22 cellular contexts compared by ENCODE assay signal in genomic region chr14:33685698-33686097, GRCh38.
DNase-seq lines count a peak whose midpoint lies in the region; ATAC-seq, FAIRE-seq and TF ChIP-seq lines count a peak whose summit lies in the region.
"Had no signal": no experiment of that assay in that cellular context is flagged by ENCODE, and none has a peak within 500 bp of the region (broad histone marks: within the 10 kb centered on the region; RNA-seq: fewer than 3 reads in every experiment).

No MANE protein-coding gene starts in this region.

- DNase-seq in PC-3 (no peak), astrocyte (ENCODE audit: low read depth) (no peak), mesenchymal stem cell (no peak)
- no peak for DNase-seq in activated CD4-positive, alpha-beta T cell treated with anti-CD3 and anti-CD28 coated beads for 1 hour
- DNase-seq: Calu3; DND-41; KBM-7; NCI-H1105 treated with DMSO at 0.1 percent for 48 hours; NCI-H146; NCI-H1930; NCI-H2107; NCI-H446 treated with DMSO at 0.1 percent for 48 hours; NCI-H526; NCI-H82; NK-92 treated with Interleukin-12 subunit alpha and Interleukin-12 subunit beta, amount 100 ng/mL, for 24 hours; SHP77 had no signal

- H2BK12ac ChIP-seq in mesenchymal stem cell (ENCODE audit: low read length in 2 of 2), result no peak overlapping the region

- H3K18ac ChIP-seq in mesenchymal stem cell (ENCODE audit: low read depth in 1 of 2, low read length in 2 of 2), result no peak overlapping the region

- H4K20me1 ChIP-seq in PC-3 (ENCODE audit: low read length), result no peaks in the 10 kb centered on the region
- H4K20me1 ChIP-seq in astrocyte (ENCODE audit: insufficient read depth, low read length), result no peaks in the 10 kb centered on the region

- H3K4me1 ChIP-seq in PC-3 (ENCODE audit: insufficient read depth, low read length) (peaks cover 47% of the 10 kb centered on the region), astrocyte (ENCODE audit: insufficient read depth, low read length) (peaks cover 21% of the 10 kb centered on the region), mesenchymal stem cell (ENCODE audit: control insufficient read depth, insufficient read depth, low read depth, low read length) (peaks cover 8% of the 10 kb centered on the region)

- no peak overlapping the region for H2BK5ac ChIP-seq in mesenchymal stem cell (ENCODE audit: low read depth, low read length, poor library complexity, severe bottlenecking)

- TF ChIP-seq CTCF in PC-3 (conservative IDR thresholded peaks at IDR 0.05; ENCODE audit: low read depth, low read length), result no peak
- no peak for TF ChIP-seq CTCF in astrocyte (IDR thresholded peaks at IDR 0.05; ENCODE audit: insufficient read depth, low read depth, low read length)

- no peaks in the 10 kb centered on the region for H3K9me2 ChIP-seq in PC-3 (replicated peaks; ENCODE audit: low read length)

- no peak overlapping the region for H3K4ac ChIP-seq in mesenchymal stem cell (ENCODE audit: low read depth in 1 of 2, low read length in 2 of 2)

- BruUV-seq in PC-3 (replicated peaks; lab: Mats Ljungman, UMichigan), result no TSS peak

- no peak overlapping the region for H2BK120ac ChIP-seq in mesenchymal stem cell (ENCODE audit: low read depth, low read length)

- FAIRE-seq in astrocyte (lab: Jason Lieb, UNC), result no peak
- FAIRE-seq: H54 had no signal

- peak overlapping the region; percentile 31; the same call in 1 of the 2 replicates for H3K9ac ChIP-seq in PC-3 (ENCODE audit: low read length)
- H3K9ac ChIP-seq in astrocyte (ENCODE audit: low read length), result no peak overlapping the region
- no peak overlapping the region for H3K9ac ChIP-seq in mesenchymal stem cell (ENCODE audit: low read length)

- peak overlapping the region; percentile 84 for H3K27ac ChIP-seq in PC-3 (ENCODE audit: low read length)
- peak overlapping the region; percentile 52 for H3K27ac ChIP-seq in astrocyte (ENCODE audit: low read depth, low read length)
- peak overlapping the region; percentile 84 for H3K27ac ChIP-seq in mesenchymal stem cell (ENCODE audit: low read length, poor library complexity, severe bottlenecking)
- H3K27ac ChIP-seq: PC-9 had no signal

- H3K27me3 ChIP-seq in PC-3 (ENCODE audit: low read length) (no peaks in the 10 kb centered on the region), astrocyte (ENCODE audit: insufficient read depth, low read length) (no peaks in the 10 kb centered on the region), mesenchymal stem cell (ENCODE audit: control insufficient read depth in 1 of 2, insufficient read depth in 1 of 2, low read length in 2 of 2) (no peaks in the 10 kb centered on the region)
- H3K27me3 ChIP-seq: MG63 had no signal

- no peak overlapping the region for H3K23ac ChIP-seq in mesenchymal stem cell (ENCODE audit: low read length in 2 of 2)

- H3K4me3 ChIP-seq in PC-3 (ENCODE audit: low read length) (no peak overlapping the region), astrocyte (ENCODE audit: insufficient read depth, low read depth, low read length) (no peak overlapping the region), mesenchymal stem cell (ENCODE audit: insufficient read depth in 1 of 2, low read depth in 1 of 2, low read length in 2 of 2) (no peak overlapping the region)
- H3K4me3 ChIP-seq: MG63, PC-9 had no signal

- H2AFZ ChIP-seq in PC-3 (ENCODE audit: low read length), result peak overlapping the region; percentile 39; the same call in 1 of the 2 replicates
- no peak overlapping the region for H2AFZ ChIP-seq in astrocyte (ENCODE audit: low read depth, low read length)
- no peak overlapping the region for H2AFZ ChIP-seq in mesenchymal stem cell (ENCODE audit: low read depth, low read length)
- H2AFZ ChIP-seq: PC-9 had no signal

- H2BK15ac ChIP-seq in mesenchymal stem cell (ENCODE audit: low read depth, poor library complexity, severe bottlenecking), result no peak overlapping the region

- H3K27ac Mint-ChIP-seq in astrocyte (ENCODE audit: unreplicated experiment), result no peak overlapping the region

- intact Hi-C loops in PC-3 (cut with micrococcal nuclease), result loop anchor here (1.0 kb wide), 1 partner anchor 38 kb away; no protein-coding TSS in a partner anchor

- ATAC-seq in PC-3, result no peak
- no peak for ATAC-seq in HG03439 (IDR thresholded peaks at IDR 0.05; ENCODE audit: unreplicated experiment)
- ATAC-seq in HG02759 (IDR thresholded peaks at IDR 0.05; ENCODE audit: unreplicated experiment), result no peak
- ATAC-seq in HG03469 (IDR thresholded peaks at IDR 0.05; ENCODE audit: unreplicated experiment), result no peak

- H3K79me2 ChIP-seq in PC-3 (ENCODE audit: low read length) (no peaks in the 10 kb centered on the region), astrocyte (ENCODE audit: insufficient read depth, low read length) (no peaks in the 10 kb centered on the region)

- H3K4me3 Mint-ChIP-seq in astrocyte (ENCODE audit: unreplicated experiment), result no peak overlapping the region

- POLR2A ChIA-PET in PC-3 (lab: Charles Lee; ENCODE audit: unreplicated experiment), result no interaction called here

- H3K79me1 ChIP-seq in mesenchymal stem cell (replicated peaks; ENCODE audit: low read length, poor library complexity, severe bottlenecking), result no peaks in the 10 kb centered on the region

- peak overlapping the region; percentile 48; the same call in 1 of the 2 replicates for H3K4me2 ChIP-seq in PC-3 (ENCODE audit: low read length)
- peak overlapping the region; percentile 6 for H3K4me2 ChIP-seq in astrocyte (ENCODE audit: low read length)
- no peak overlapping the region for H3K4me2 ChIP-seq in mesenchymal stem cell (ENCODE audit: low read length, poor library complexity, severe bottlenecking)
- H3K4me2 ChIP-seq: PC-9 had no signal

- peak overlapping the region; percentile 85 for H4K8ac ChIP-seq in mesenchymal stem cell (ENCODE audit: low read length)

- no peaks in the 10 kb centered on the region for H3K9me3 Mint-ChIP-seq in astrocyte (ENCODE audit: unreplicated experiment)

- no peaks in the 10 kb centered on the region for H3K36me3 Mint-ChIP-seq in astrocyte (ENCODE audit: low read depth, unreplicated experiment)

- 50% methylated on average over 1 of the region's 1 CpG for WGBS in mesenchymal stem cell

- peak overlapping the region; percentile 33 for H2AK5ac ChIP-seq in mesenchymal stem cell (ENCODE audit: low read length, severe bottlenecking)

- H3K9me3 ChIP-seq in PC-3 (ENCODE audit: low read length) (no peaks in the 10 kb centered on the region), astrocyte (ENCODE audit: insufficient read depth, low read depth, low read length) (no peaks in the 10 kb centered on the region), mesenchymal stem cell (ENCODE audit: control insufficient read depth, low read length) (no peaks in the 10 kb centered on the region)
- H3K9me3 ChIP-seq: MG63 had no signal

- no peak overlapping the region for H3K14ac ChIP-seq in mesenchymal stem cell (ENCODE audit: low read length in 2 of 2)

- no peaks in the 10 kb centered on the region for H3K36me3 ChIP-seq in PC-3 (ENCODE audit: low read depth, low read length)
- no peaks in the 10 kb centered on the region for H3K36me3 ChIP-seq in astrocyte (ENCODE audit: insufficient read depth, low read length)
- H3K36me3 ChIP-seq in mesenchymal stem cell (ENCODE audit: control insufficient read depth in 1 of 2, insufficient read depth in 2 of 2, low read depth in 1 of 2, low read length in 2 of 2), result no peaks in the 10 kb centered on the region
- H3K36me3 ChIP-seq: MG63 had no signal

- H3K27me3 Mint-ChIP-seq in astrocyte (ENCODE audit: low read depth, unreplicated experiment), result no peaks in the 10 kb centered on the region

- CTCF ChIA-PET in PC-3 (lab: Charles Lee), result no interaction called here

- H4K91ac ChIP-seq in mesenchymal stem cell (ENCODE audit: low read length), result peak overlapping the region; percentile 40

- peaks cover 13% of the 10 kb centered on the region for H3K4me1 Mint-ChIP-seq in astrocyte (ENCODE audit: low read depth, unreplicated experiment)

- no peaks in the 10 kb centered on the region for H3F3A ChIP-seq in PC-3 (ENCODE audit: low read length, unreplicated experiment)
